3 cellular contexts compared by ENCODE assay signal in the genomic region with DNA sequence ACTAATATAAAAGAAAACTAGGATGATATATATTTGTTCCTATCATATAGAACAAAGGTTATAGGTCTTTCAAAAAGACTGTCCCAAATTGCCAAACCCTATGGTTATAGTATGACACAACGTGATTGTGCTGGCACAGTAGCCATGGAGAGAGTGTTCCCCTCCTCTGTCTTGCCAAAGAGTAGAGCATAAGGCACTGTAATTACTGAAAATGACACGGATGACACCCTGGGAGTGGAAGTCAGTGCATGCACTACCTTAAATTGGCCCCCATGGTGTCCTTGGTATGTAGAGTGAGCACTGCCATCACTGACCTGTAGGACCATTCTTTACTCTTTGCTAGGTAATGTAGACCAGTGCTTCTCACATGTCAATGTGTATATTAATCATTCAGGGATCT. TPM values are rescaled to one million over a fixed set of nuclear protein-coding genes. Genes with fewer than 3 reads are reported as not detected.
"Had no signal": no experiment of that assay in that cellular context is flagged by ENCODE, and none has a peak within 500 bp of the region (broad histone marks: within the 10 kb centered on the region; RNA-seq: fewer than 3 reads in every experiment).

No MANE protein-coding gene starts in this region.

RNA-seq across cellular contexts. Expression of gene OR2A1, which starts 7.1 kb away (rescaled TPM):
- total RNA-seq: suprapubic skin, transverse colon, ureter had no signal
